16 cellular contexts compared by ENCODE assay signal in genomic region chr9:73824671-73825070, GRCh38.
"Had no signal": no experiment of that assay in that cellular context is flagged by ENCODE, and none has a peak within 500 bp of the region (broad histone marks: within the 10 kb centered on the region; RNA-seq: fewer than 3 reads in every experiment).

No MANE protein-coding gene starts in this region.

- H3K27ac ChIP-seq: neutrophil, tibial artery had no signal

- H3K9me3 Mint-ChIP-seq: brain; naive B cell; stimulated activated memory B cell treated with anti-CD40 and anti-IgM and Interleukin-4, amounts not matched to agents 10 μg/mL and 1 μg/mL and 100 μg/mL, for 72 hours had no signal

- H3K27me3 ChIP-seq: neutrophil, tibial artery had no signal

- H3K27me3 Mint-ChIP-seq: activated T-cell treated with anti-CD3 and anti-CD28 coated beads, Interleukin-2, amount 50 U/mL, for 24 hours; brain; naive B cell; progenitor cell of endocrine pancreas; stimulated activated memory B cell treated with anti-CD40 and anti-IgM and Interleukin-4, amounts not matched to agents 10 μg/mL and 1 μg/mL and 100 μg/mL, for 72 hours had no signal

- H3K4me1 ChIP-seq: tibial artery had no signal

- H3K4me3 ChIP-seq: tibial artery had no signal

- H3K36me3 ChIP-seq: neutrophil, tibial artery had no signal

- ATAC-seq: activated CD4-positive, CD25-positive, alpha-beta regulatory T cell treated with anti-CD3 and anti-CD28 coated beads, Interleukin-2, amount 50 U/mL, for 24 hours; activated naive CD4-positive, alpha-beta T cell treated with anti-CD3 and anti-CD28 coated beads, Interleukin-2, amount 50 U/mL, for 72 hours; esophagus mucosa; right cardiac atrium; stimulated activated memory B cell treated with anti-CD40 and anti-IgM and Interleukin-4, amounts not matched to agents 10 μg/mL and 1 μg/mL and 100 μg/mL, for 72 hours had no signal

- H3K9me3 ChIP-seq: neutrophil, tibial artery had no signal

- H3K4me3 Mint-ChIP-seq: activated T-cell treated with anti-CD3 and anti-CD28 coated beads, Interleukin-2, amount 50 U/mL, for 24 hours; brain; naive B cell; stimulated activated memory B cell treated with anti-CD40 and anti-IgM and Interleukin-4, amounts not matched to agents 10 μg/mL and 1 μg/mL and 100 μg/mL, for 72 hours had no signal

- DNase-seq: activated effector memory CD4-positive, alpha-beta T cell treated with Interleukin-2 at 50 U/mL for 16 hours; activated T-cell treated with anti-CD3 and anti-CD28 coated beads, Interleukin-2, amount 50 U/mL, for 24 hours; amygdala; dermis blood vessel endothelial cell; midbrain; naive B cell; right cardiac atrium; T-helper 2 cell; tibial artery had no signal

- H3K4me1 Mint-ChIP-seq: brain; naive B cell; stimulated activated memory B cell treated with anti-CD40 and anti-IgM and Interleukin-4, amounts not matched to agents 10 μg/mL and 1 μg/mL and 100 μg/mL, for 72 hours had no signal

- H3K36me3 Mint-ChIP-seq: activated naive CD4-positive, alpha-beta T cell treated with anti-CD3 and anti-CD28 coated beads, Interleukin-2, amount 50 U/mL, for 72 hours; brain; naive B cell; stimulated activated memory B cell treated with anti-CD40 and anti-IgM and Interleukin-4, amounts not matched to agents 10 μg/mL and 1 μg/mL and 100 μg/mL, for 72 hours had no signal

- H3K27ac Mint-ChIP-seq: activated naive CD4-positive, alpha-beta T cell treated with anti-CD3 and anti-CD28 coated beads, Interleukin-2, amount 50 U/mL, for 72 hours; activated T-cell treated with anti-CD3 and anti-CD28 coated beads, Interleukin-2, amount 50 U/mL, for 24 hours; brain; naive B cell; progenitor cell of endocrine pancreas; stimulated activated memory B cell treated with anti-CD40 and anti-IgM and Interleukin-4, amounts not matched to agents 10 μg/mL and 1 μg/mL and 100 μg/mL, for 72 hours had no signal
